In the genomic region with DNA sequence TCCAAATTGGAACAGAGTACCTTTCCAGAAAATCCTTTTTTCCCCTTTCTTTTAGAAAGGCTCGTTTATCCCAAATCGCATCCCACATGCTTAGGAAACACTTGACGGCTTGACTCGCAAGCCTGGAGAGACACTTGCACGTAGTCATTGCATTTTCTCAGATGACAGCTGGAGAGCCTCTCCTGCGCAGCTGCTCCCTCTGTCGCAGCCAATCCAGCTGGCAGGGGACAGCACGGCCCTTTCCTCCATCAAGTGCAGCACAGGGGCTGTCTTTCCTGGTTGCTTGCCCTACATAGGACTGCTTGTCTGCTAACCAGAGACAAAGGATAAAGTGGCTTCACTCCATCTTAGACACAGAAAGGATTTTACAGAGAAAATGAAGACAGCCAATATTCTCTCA, we compare ENCODE assay signal across 20 cellular contexts.
A peak's percentile ranks its signal among the peaks of the same experiment; 100 is the strongest.
DNase-seq lines count a peak whose midpoint lies in the region; ATAC-seq and TF ChIP-seq lines count a peak whose summit lies in the region.
"Had no signal": no experiment of that assay in that cellular context is flagged by ENCODE, and none has a peak within 500 bp of the region (broad histone marks: within the 10 kb centered on the region; RNA-seq: fewer than 3 reads in every experiment).

No MANE protein-coding gene starts in this region.

- H3K36me3 Mint-ChIP-seq in stimulated activated memory B cell treated with anti-CD40 and anti-IgM and Interleukin-4, amounts not matched to agents 10 μg/mL and 1 μg/mL and 100 μg/mL, for 72 hours = no peaks in the 10 kb centered on the region
- H3K36me3 Mint-ChIP-seq: IgD-negative memory B cell had no signal

- no peaks in the 10 kb centered on the region for H3K4me1 Mint-ChIP-seq in stimulated activated memory B cell treated with anti-CD40 and anti-IgM and Interleukin-4, amounts not matched to agents 10 μg/mL and 1 μg/mL and 100 μg/mL, for 72 hours
- H3K4me1 Mint-ChIP-seq: IgD-negative memory B cell; stimulated activated naive CD8-positive, alpha-beta T cell treated with anti-CD3 and anti-CD28 coated beads, Interleukin-15, amount 100 ng/mL, for 72 hours had no signal

- H3K4me3 ChIP-seq in gastroesophageal sphincter = no peak overlapping the region
- no peak overlapping the region for H3K4me3 ChIP-seq in thyroid gland (replicated peaks in 1 of 3)
- H3K4me3 ChIP-seq: smooth muscle cell had no signal

- H3K27me3 ChIP-seq in gastroesophageal sphincter (peaks cover 7% of the 10 kb centered on the region), thyroid gland (no peaks in the 10 kb centered on the region)
- H3K27me3 ChIP-seq: brain microvascular endothelial cell, neutrophil had no signal

- no peaks in the 10 kb centered on the region for H3K36me3 ChIP-seq in gastroesophageal sphincter
- no peaks in the 10 kb centered on the region for H3K36me3 ChIP-seq in thyroid gland
- H3K36me3 ChIP-seq: brain microvascular endothelial cell, neutrophil had no signal

- intact Hi-C loops in Right ventricle myocardium superior (cut with DNase I) (no loop called here), cardiac septum (cut with DNase I) (no loop called here), thyroid gland (cut with DNase I) (no loop called here)

- H3K27ac Mint-ChIP-seq in stimulated activated memory B cell treated with anti-CD40 and anti-IgM and Interleukin-4, amounts not matched to agents 10 μg/mL and 1 μg/mL and 100 μg/mL, for 72 hours = no peak overlapping the region
- H3K27ac Mint-ChIP-seq: IgD-negative memory B cell; stimulated activated naive CD8-positive, alpha-beta T cell treated with anti-CD3 and anti-CD28 coated beads, Interleukin-15, amount 100 ng/mL, for 72 hours had no signal

- H3K4me3 Mint-ChIP-seq in stimulated activated memory B cell treated with anti-CD40 and anti-IgM and Interleukin-4, amounts not matched to agents 10 μg/mL and 1 μg/mL and 100 μg/mL, for 72 hours = no peak overlapping the region
- H3K4me3 Mint-ChIP-seq: IgD-negative memory B cell; stimulated activated naive CD8-positive, alpha-beta T cell treated with anti-CD3 and anti-CD28 coated beads, Interleukin-15, amount 100 ng/mL, for 72 hours had no signal

- DNase-seq in Right ventricle myocardium superior (peak; percentile 46), cardiac septum (ENCODE audit: low spot score) (no peak), NCI-H345 treated with DMSO at 0.1 percent for 48 hours (lab: John Stamatoyannopoulos, UW; ENCODE audit: unreplicated experiment) (peak; percentile 63), thyroid gland (peak; percentile 6 to 17), 8988T (no peak)
- DNase-seq: activated CD8-positive, alpha-beta memory T cell treated with anti-CD3 and anti-CD28 coated beads, Interleukin-2, amount 50 U/mL, for 48 hours; activated naive CD4-positive, alpha-beta T cell treated with anti-CD3 and anti-CD28 coated beads, Interleukin-2, amount 50 U/mL, for 16 hours; brain microvascular endothelial cell; Calu3; HCEC 1CT; NCI-H2081 treated with DMSO at 0.1 percent for 48 hours; stimulated activated naive CD8-positive, alpha-beta T cell treated with anti-CD3 and anti-CD28 coated beads, Interleukin-15, amount 100 ng/mL, for 72 hours; T-helper 1 cell had no signal

- WGBS in gastroesophageal sphincter (ENCODE audit: low coverage in 1 of 2), 2 donors = 27 to 85% methylated on average over 2 to 8 of the region's 8 CpGs
- WGBS in thyroid gland, 2 donors = 32 to 49% methylated on average over 8 of the region's 8 CpGs

- TF ChIP-seq CTCF in gastroesophageal sphincter (IDR thresholded peaks at IDR 0.05) = no peak
- no peak for TF ChIP-seq CTCF in thyroid gland (IDR thresholded peaks at IDR 0.05)

- no peak for TF ChIP-seq POLR2A in gastroesophageal sphincter (IDR thresholded peaks at IDR 0.05)
- TF ChIP-seq POLR2A in thyroid gland (IDR thresholded peaks at IDR 0.05) = no peak

- ATAC-seq in Right ventricle myocardium superior (ENCODE audit: poor library complexity) (peak; percentile 51), gastroesophageal sphincter (peak; percentile 19), GM21825 (IDR thresholded peaks at IDR 0.05; ENCODE audit: unreplicated experiment) (no peak)
- ATAC-seq in stimulated activated memory B cell treated with anti-CD40 and anti-IgM and Interleukin-4, amounts not matched to agents 10 μg/mL and 1 μg/mL and 100 μg/mL, for 72 hours = no peak
- ATAC-seq: activated CD4-positive, CD25-positive, alpha-beta regulatory T cell treated with anti-CD3 and anti-CD28 coated beads, Interleukin-2, amount 50 U/mL, for 24 hours; stimulated activated naive CD8-positive, alpha-beta T cell treated with anti-CD3 and anti-CD28 coated beads, Interleukin-15, amount 100 ng/mL, for 72 hours had no signal

- no peaks in the 10 kb centered on the region for H3K27me3 Mint-ChIP-seq in stimulated activated memory B cell treated with anti-CD40 and anti-IgM and Interleukin-4, amounts not matched to agents 10 μg/mL and 1 μg/mL and 100 μg/mL, for 72 hours
- H3K27me3 Mint-ChIP-seq: IgD-negative memory B cell; stimulated activated naive CD8-positive, alpha-beta T cell treated with anti-CD3 and anti-CD28 coated beads, Interleukin-15, amount 100 ng/mL, for 72 hours had no signal

- no peak for TF ChIP-seq EP300 in gastroesophageal sphincter (IDR thresholded peaks at IDR 0.05)

- H3K9me3 ChIP-seq in gastroesophageal sphincter = no peaks in the 10 kb centered on the region
- no peaks in the 10 kb centered on the region for H3K9me3 ChIP-seq in thyroid gland
- H3K9me3 ChIP-seq: neutrophil had no signal

- H3K27ac ChIP-seq in gastroesophageal sphincter (no peak overlapping the region), thyroid gland (no peak overlapping the region)
- H3K27ac ChIP-seq: brain microvascular endothelial cell, neutrophil had no signal

- no peaks in the 10 kb centered on the region for H3K4me1 ChIP-seq in gastroesophageal sphincter
- H3K4me1 ChIP-seq in thyroid gland = no peaks in the 10 kb centered on the region

- H3K9me3 Mint-ChIP-seq in stimulated activated memory B cell treated with anti-CD40 and anti-IgM and Interleukin-4, amounts not matched to agents 10 μg/mL and 1 μg/mL and 100 μg/mL, for 72 hours = no peaks in the 10 kb centered on the region
- H3K9me3 Mint-ChIP-seq: IgD-negative memory B cell; stimulated activated naive CD8-positive, alpha-beta T cell treated with anti-CD3 and anti-CD28 coated beads, Interleukin-15, amount 100 ng/mL, for 72 hours had no signal

Comparison
In these comparisons a context has a peak if more than half of its experiments do, and no peak if none do; other contexts are left out.
1. DNase-seq: peak in Right ventricle myocardium superior (single experiment), NCI-H345 treated with DMSO at 0.1 percent for 48 hours (single experiment) and thyroid gland (2 of 2); none in cardiac septum (single experiment) and 8988T (single experiment).
2. ATAC-seq: peak in Right ventricle myocardium superior (single experiment) and gastroesophageal sphincter (single experiment); none in GM21825 (single experiment) and stimulated activated memory B cell treated with anti-CD40 and anti-IgM and Interleukin-4, amounts not matched to agents 10 μg/mL and 1 μg/mL and 100 μg/mL, for 72 hours (single experiment).